ENCODE assay signal across 33 cellular contexts in genomic region chr3:42301446-42302175, GRCh38. TPM values are rescaled to one million over a fixed set of nuclear protein-coding genes. Genes with fewer than 3 reads are reported as not detected.
"Had no signal": no experiment of that assay in that cellular context is flagged by ENCODE, and none has a peak within 500 bp of the region (broad histone marks: within the 10 kb centered on the region; RNA-seq: fewer than 3 reads in every experiment).

No MANE protein-coding gene starts in this region.

- H3K27me3 ChIP-seq: brain microvascular endothelial cell, gastrocnemius medialis, thyroid gland, upper lobe of left lung, vagina had no signal

- H3K27ac ChIP-seq: brain microvascular endothelial cell, gastrocnemius medialis, left lung, lower lobe of right lung, thyroid gland, upper lobe of left lung, vagina had no signal

- DNase-seq: activated CD4-positive, alpha-beta memory T cell treated with anti-CD3 and anti-CD28 coated beads, Interleukin-2, amount 10 ng/mL, durations not matched to agents 7 days and 5 days; activated CD4-positive, alpha-beta T cell treated with anti-CD3 and anti-CD28 coated beads for 1 hour; activated CD4-positive, alpha-beta T cell treated with anti-CD3 and anti-CD28 coated beads, Interleukin-2, amount 10 ng/mL, durations not matched to agents 7 days and 5 days; activated CD8-positive, alpha-beta memory T cell treated with anti-CD3 and anti-CD28 coated beads, Interleukin-2, amount 50 U/mL, for 48 hours; activated gamma-delta T cell; activated naive CD4-positive, alpha-beta T cell treated with anti-CD3 and anti-CD28 coated beads, Interleukin-2, amount 10 ng/mL, durations not matched to agents 7 days and 5 days; activated naive CD8-positive, alpha-beta T cell treated with anti-CD3 and anti-CD28 coated beads, Interleukin-2, amount 10 ng/mL, durations not matched to agents 7 days and 5 days; activated T-cell treated with anti-CD3 and anti-CD28 coated beads, Interleukin-2, amount 50 U/mL, for 24 hours; amniotic stem cell; brain microvascular endothelial cell; caudate nucleus; cortex of kidney; endodermal cell; gastrocnemius medialis; glutamatergic neuron; left lung; lower lobe of right lung; mesendoderm; posterior cingulate gyrus; right cardiac atrium; stimulated activated CD4-positive, alpha-beta T cell treated with anti-CD3 and anti-CD28 coated beads, Interleukin-12 subunit alpha, Interleukin-12 subunit beta, amount 100 ng/mL, for 4 hours; stimulated activated CD4-positive, alpha-beta T cell treated with anti-CD3 and anti-CD28 coated beads, Interleukin-4, amount 100 ng/mL, for 24 hours; stimulated activated naive CD8-positive, alpha-beta T cell treated with anti-CD3 and anti-CD28 coated beads, Interleukin-15, amount 100 ng/mL, for 72 hours; substantia nigra; T-helper 17 cell; T1000; thyroid gland; upper lobe of left lung had no signal

- H3K4me3 ChIP-seq: gastrocnemius medialis, left lung, lower lobe of right lung, thyroid gland, upper lobe of left lung, vagina had no signal

- H3K36me3 ChIP-seq: brain microvascular endothelial cell, gastrocnemius medialis, left lung, lower lobe of right lung, thyroid gland, upper lobe of left lung, vagina had no signal

- H3K9me3 ChIP-seq: gastrocnemius medialis, left lung, lower lobe of right lung, thyroid gland, upper lobe of left lung, vagina had no signal

- H3K4me1 ChIP-seq: gastrocnemius medialis, left lung, lower lobe of right lung, thyroid gland, upper lobe of left lung, vagina had no signal

RNA-seq across cellular contexts. Expression of gene CCK, which starts 35.6 kb away (rescaled TPM):
- total RNA-seq: activated CD4-positive, alpha-beta memory T cell treated with anti-CD3 and anti-CD28 coated beads, Interleukin-2, amount 10 ng/mL, durations not matched to agents 7 days and 5 days; activated CD4-positive, alpha-beta T cell treated with anti-CD3 and anti-CD28 coated beads, Interleukin-2, amount 10 ng/mL, durations not matched to agents 7 days and 5 days; activated naive CD8-positive, alpha-beta T cell treated with anti-CD3 and anti-CD28 coated beads, Interleukin-2, amount 10 ng/mL, durations not matched to agents 7 days and 5 days; astrocyte; chondrocyte; lower lobe of right lung; mononuclear cell; osteoblast; right cardiac atrium; T-helper 17 cell; vagina had no signal
